ENCODE assay signal across 22 cellular contexts in genomic region chr22:47718337-47718736, GRCh38.
DNase-seq lines count a peak whose midpoint lies in the region; ATAC-seq and TF ChIP-seq lines count a peak whose summit lies in the region.
"Had no signal": no experiment of that assay in that cellular context is flagged by ENCODE, and none has a peak within 500 bp of the region (broad histone marks: within the 10 kb centered on the region; RNA-seq: fewer than 3 reads in every experiment).

No MANE protein-coding gene starts in this region.

- H3K9me3 Mint-ChIP-seq in activated CD4-positive, alpha-beta T cell treated with anti-CD3 and anti-CD28 coated beads, Interleukin-2, amount 10 ng/mL, durations not matched to agents 24 days and 14 days: no peaks in the 10 kb centered on the region
- H3K9me3 Mint-ChIP-seq in progenitor cell of endocrine pancreas (ENCODE audit: low read depth): no peaks in the 10 kb centered on the region
- H3K9me3 Mint-ChIP-seq in activated CD8-positive, alpha-beta T cell treated with anti-CD3 and anti-CD28 coated beads for 36 hours: no peaks in the 10 kb centered on the region
- H3K9me3 Mint-ChIP-seq: CD4-positive, alpha-beta T cell had no signal

- H3K36me3 Mint-ChIP-seq in activated CD4-positive, alpha-beta T cell treated with anti-CD3 and anti-CD28 coated beads, Interleukin-2, amount 10 ng/mL, durations not matched to agents 24 days and 14 days (ENCODE audit: low read depth): no peaks in the 10 kb centered on the region
- no peaks in the 10 kb centered on the region for H3K36me3 Mint-ChIP-seq in progenitor cell of endocrine pancreas (ENCODE audit: insufficient read depth)
- H3K36me3 Mint-ChIP-seq in activated CD8-positive, alpha-beta T cell treated with anti-CD3 and anti-CD28 coated beads for 36 hours (ENCODE audit: low read depth): no peaks in the 10 kb centered on the region
- H3K36me3 Mint-ChIP-seq: CD14-positive monocyte; CD8-positive, alpha-beta memory T cell had no signal

- TF ChIP-seq POLR2A in gastroesophageal sphincter (IDR thresholded peaks at IDR 0.05): no peak

- WGBS in mesendoderm (ENCODE audit: extremely low coverage, insufficient coverage, low lambda C conversion rate): no CpG with 5 or more reads among the region's 3 CpGs
- 59 to 86% methylated on average over 1 to 3 of the region's 3 CpGs for WGBS in gastroesophageal sphincter (ENCODE audit: low coverage in 1 of 2), 2 donors

- no peak overlapping the region for H3K4me3 Mint-ChIP-seq in activated CD4-positive, alpha-beta T cell treated with anti-CD3 and anti-CD28 coated beads, Interleukin-2, amount 10 ng/mL, durations not matched to agents 24 days and 14 days
- no peak overlapping the region for H3K4me3 Mint-ChIP-seq in progenitor cell of endocrine pancreas (ENCODE audit: low read depth)
- no peak overlapping the region for H3K4me3 Mint-ChIP-seq in activated CD8-positive, alpha-beta T cell treated with anti-CD3 and anti-CD28 coated beads for 36 hours
- H3K4me3 Mint-ChIP-seq: CD14-positive monocyte; CD4-positive, alpha-beta T cell; CD8-positive, alpha-beta memory T cell; GM23338 had no signal

- peak overlapping the region; percentile 69 for H3K56ac ChIP-seq in mesendoderm (ENCODE audit: low read length)

- intact Hi-C loops in activated CD4-positive, alpha-beta T cell treated with anti-CD3 and anti-CD28 coated beads, Interleukin-2, amount 10 ng/mL, durations not matched to agents 24 days and 14 days (cut with micrococcal nuclease): no loop called here
- intact Hi-C loops in activated CD8-positive, alpha-beta T cell treated with anti-CD3 and anti-CD28 coated beads for 36 hours (cut with micrococcal nuclease): no loop called here

- no peaks in the 10 kb centered on the region for H3K79me2 ChIP-seq in mesendoderm (ENCODE audit: control insufficient read depth, insufficient read depth, low read length)

- H4K5ac ChIP-seq in mesendoderm (ENCODE audit: low read length): no peak overlapping the region

- no peaks in the 10 kb centered on the region for H3K9me3 ChIP-seq in gastroesophageal sphincter
- H3K9me3 ChIP-seq: A549; BE2C; BLaER1 treated with 17β-estradiol and CSF1 and Interleukin-3, amounts not matched to agents 10 nM and 100 nM; HAP-1 had no signal

- no peak overlapping the region for H3K4me2 ChIP-seq in mesendoderm (ENCODE audit: low read length)
- H3K4me2 ChIP-seq: A549; BLaER1 treated with 17β-estradiol and CSF1 and Interleukin-3, amounts not matched to agents 10 nM and 100 nM; GM23338 had no signal

- peak overlapping the region; percentile 38 for H3K4ac ChIP-seq in mesendoderm (ENCODE audit: low read depth, low read length)

- TF ChIP-seq EP300 in gastroesophageal sphincter (IDR thresholded peaks at IDR 0.05): no peak

- H3K79me1 ChIP-seq in mesendoderm (ENCODE audit: low read length): no peaks in the 10 kb centered on the region

- ATAC-seq in activated CD8-positive, alpha-beta T cell treated with anti-CD3 and anti-CD28 coated beads for 36 hours: no peak
- no peak for ATAC-seq in gastroesophageal sphincter
- ATAC-seq: A549, GM12878 had no signal

- H3K27ac ChIP-seq in mesendoderm (ENCODE audit: low read depth, low read length): no peak overlapping the region
- no peak overlapping the region for H3K27ac ChIP-seq in gastroesophageal sphincter
- H3K27ac ChIP-seq: A549; BLaER1 treated with 17β-estradiol and CSF1 and Interleukin-3, amounts not matched to agents 10 nM and 100 nM had no signal

- H3K4me3 ChIP-seq in mesendoderm (ENCODE audit: low read length): no peak overlapping the region
- H3K4me3 ChIP-seq in gastroesophageal sphincter: no peak overlapping the region
- H3K4me3 ChIP-seq: A549; BLaER1 treated with 17β-estradiol and CSF1 and Interleukin-3, amounts not matched to agents 10 nM and 100 nM; GM12878; GM23338; HAP-1 had no signal

- H3K36me3 ChIP-seq in mesendoderm (ENCODE audit: control insufficient read depth, insufficient read depth, low read length) (no peaks in the 10 kb centered on the region), gastroesophageal sphincter (no peaks in the 10 kb centered on the region)
- H3K36me3 ChIP-seq: BE2C; BLaER1 treated with 17β-estradiol and CSF1 and Interleukin-3, amounts not matched to agents 10 nM and 100 nM; HAP-1 had no signal

- no peaks in the 10 kb centered on the region for H3K4me1 Mint-ChIP-seq in activated CD4-positive, alpha-beta T cell treated with anti-CD3 and anti-CD28 coated beads, Interleukin-2, amount 10 ng/mL, durations not matched to agents 24 days and 14 days
- H3K4me1 Mint-ChIP-seq in progenitor cell of endocrine pancreas (ENCODE audit: low read depth): peaks cover 1% of the 10 kb centered on the region
- H3K4me1 Mint-ChIP-seq in activated CD8-positive, alpha-beta T cell treated with anti-CD3 and anti-CD28 coated beads for 36 hours (ENCODE audit: low read depth): no peaks in the 10 kb centered on the region
- H3K4me1 Mint-ChIP-seq: CD14-positive monocyte; CD8-positive, alpha-beta memory T cell had no signal

- no peaks in the 10 kb centered on the region for H3K27me3 Mint-ChIP-seq in activated CD4-positive, alpha-beta T cell treated with anti-CD3 and anti-CD28 coated beads, Interleukin-2, amount 10 ng/mL, durations not matched to agents 24 days and 14 days
- H3K27me3 Mint-ChIP-seq in progenitor cell of endocrine pancreas: peaks cover 5% of the 10 kb centered on the region
- peaks cover 6% of the 10 kb centered on the region for H3K27me3 Mint-ChIP-seq in activated CD8-positive, alpha-beta T cell treated with anti-CD3 and anti-CD28 coated beads for 36 hours

- H3K18ac ChIP-seq in mesendoderm (ENCODE audit: low read length): peak overlapping the region; percentile 71

- CTCF ChIA-PET in activated CD8-positive, alpha-beta T cell treated with anti-CD3 and anti-CD28 coated beads for 36 hours (lab: Charles Lee): interaction anchor here (0.9 kb wide), 1 partner anchor 11 kb away, joined by 3 read pairs; no protein-coding TSS in a partner anchor

- no peak overlapping the region for H3K9ac ChIP-seq in mesendoderm (ENCODE audit: low read length)
- H3K9ac ChIP-seq: BLaER1 treated with 17β-estradiol and CSF1 and Interleukin-3, amounts not matched to agents 10 nM and 100 nM had no signal

- H3K4me1 ChIP-seq in mesendoderm (ENCODE audit: control insufficient read depth, low read depth, low read length) (peaks cover 5% of the 10 kb centered on the region), gastroesophageal sphincter (no peaks in the 10 kb centered on the region)
- H3K4me1 ChIP-seq: A549, BE2C, HAP-1 had no signal

- no peak overlapping the region for H3K27ac Mint-ChIP-seq in activated CD4-positive, alpha-beta T cell treated with anti-CD3 and anti-CD28 coated beads, Interleukin-2, amount 10 ng/mL, durations not matched to agents 24 days and 14 days
- H3K27ac Mint-ChIP-seq in progenitor cell of endocrine pancreas: peak overlapping the region; percentile 61
- H3K27ac Mint-ChIP-seq in activated CD8-positive, alpha-beta T cell treated with anti-CD3 and anti-CD28 coated beads for 36 hours: no peak overlapping the region
- H3K27ac Mint-ChIP-seq: CD14-positive monocyte; CD4-positive, alpha-beta T cell; CD8-positive, alpha-beta memory T cell; GM23338 had no signal

- peak overlapping the region; percentile 84 for H2AK5ac ChIP-seq in mesendoderm (ENCODE audit: low read length)

- H3K27me3 ChIP-seq in mesendoderm (ENCODE audit: insufficient read depth, low read length, poor library complexity) (no peaks in the 10 kb centered on the region), gastroesophageal sphincter (peaks cover 82% of the 10 kb centered on the region)
- H3K27me3 ChIP-seq: BE2C; BLaER1 treated with 17β-estradiol and CSF1 and Interleukin-3, amounts not matched to agents 10 nM and 100 nM had no signal

- POLR2A ChIA-PET in activated CD8-positive, alpha-beta T cell treated with anti-CD3 and anti-CD28 coated beads for 36 hours (lab: Charles Lee): no interaction called here

- no peak overlapping the region for H4K8ac ChIP-seq in mesendoderm (ENCODE audit: low read depth, low read length)

- no peak overlapping the region for H2BK120ac ChIP-seq in mesendoderm (ENCODE audit: low read depth, low read length)

- TF ChIP-seq CTCF in progenitor cell of endocrine pancreas (IDR thresholded peaks at IDR 0.05; ENCODE audit: unreplicated experiment): no peak
- no peak for TF ChIP-seq CTCF in activated CD8-positive, alpha-beta T cell treated with anti-CD3 and anti-CD28 coated beads for 36 hours (IDR thresholded peaks at IDR 0.05)
- no peak for TF ChIP-seq CTCF in gastroesophageal sphincter (IDR thresholded peaks at IDR 0.05)

- H2BK5ac ChIP-seq in mesendoderm (ENCODE audit: low read length): no peak overlapping the region

- peak overlapping the region; percentile 30 for H3K23ac ChIP-seq in mesendoderm (ENCODE audit: low read length)

- peak; percentile 26 for DNase-seq in activated CD4-positive, alpha-beta T cell treated with anti-CD3 and anti-CD28 coated beads, Interleukin-2, amount 10 ng/mL, durations not matched to agents 24 days and 14 days
- no peak for DNase-seq in activated CD4-positive, alpha-beta T cell treated with anti-CD3 and anti-CD28 coated beads for 4 hours
- DNase-seq in mesendoderm (no peak), progenitor cell of endocrine pancreas (ENCODE audit: low spot score, unreplicated experiment) (no peak)
- no peak for DNase-seq in activated CD8-positive, alpha-beta T cell treated with anti-CD3 and anti-CD28 coated beads for 36 hours
- DNase-seq: 8988T; ACHN; AML-193; BE2C; CD4-positive, alpha-beta T cell; CD8-positive, alpha-beta memory T cell; DMS 273 treated with DMSO at 0.1 percent for 48 hours; DMS79; EL; GDM1 had no signal

- H2BK15ac ChIP-seq in mesendoderm (replicated peaks; ENCODE audit: low read depth): no peak overlapping the region
